ENCODE assay signal across 21 cellular contexts in the genomic region with DNA sequence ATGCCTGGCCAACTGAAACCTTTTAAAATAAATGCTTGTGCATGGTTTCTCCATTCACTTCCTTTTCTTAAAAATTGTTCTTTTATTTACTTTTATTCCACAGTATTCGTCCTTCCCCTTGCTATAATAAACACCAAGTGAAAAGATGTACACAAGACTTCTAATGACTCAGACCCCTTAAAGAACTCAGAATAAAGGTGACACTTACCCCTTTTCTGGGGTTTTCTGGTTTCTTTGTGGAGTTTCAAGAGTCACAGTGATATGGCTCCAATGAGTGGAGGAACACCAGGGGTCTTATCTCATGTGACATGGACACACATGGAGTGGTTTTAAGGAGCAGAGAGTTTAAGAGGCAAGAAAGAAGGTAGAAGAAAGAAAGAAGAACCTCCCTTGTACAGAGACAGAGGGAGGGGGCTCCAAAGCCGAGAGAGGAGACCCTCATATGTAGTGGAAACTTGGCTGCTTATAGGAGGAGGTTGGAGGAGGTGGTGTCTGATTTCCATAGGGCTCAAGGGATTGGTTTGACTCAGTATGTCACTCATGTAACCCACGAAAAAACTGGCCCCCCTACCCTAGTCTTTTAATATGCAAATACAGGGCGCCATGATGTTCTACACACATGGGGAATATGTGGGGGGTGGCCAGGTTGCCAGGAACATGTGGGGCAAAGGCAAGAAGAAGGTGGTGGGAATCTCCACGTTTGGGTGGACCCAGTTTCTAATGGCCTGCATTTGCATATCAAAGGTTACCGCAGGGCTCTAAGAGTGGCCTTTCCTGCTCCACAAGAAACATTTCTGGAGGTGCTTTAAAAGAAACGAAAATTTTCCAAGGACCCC. TPM values are rescaled to one million over a fixed set of nuclear protein-coding genes. Genes with fewer than 3 reads are reported as not detected.
DNase-seq lines count a peak whose midpoint lies in the region; ATAC-seq, FAIRE-seq and TF ChIP-seq lines count a peak whose summit lies in the region.
"Had no signal": no experiment of that assay in that cellular context is flagged by ENCODE, and none has a peak within 500 bp of the region (broad histone marks: within the 10 kb centered on the region; RNA-seq: fewer than 3 reads in every experiment).

No MANE protein-coding gene starts in this region.

- CTCF ChIA-PET in activated CD4-positive, alpha-beta T cell treated with anti-CD3 and anti-CD28 coated beads for 36 hours (lab: Charles Lee) = interaction anchor here (1.0 to 3.3 kb wide), 8 partner anchors 8 to 32 kb away, joined by 3 to 15 read pairs (median 5); no protein-coding TSS in a partner anchor
- CTCF ChIA-PET in K562 (lab: Yijun Ruan, JAX; ENCODE audit: low intra/inter-chr PET ratio) = no interaction called here

- in situ Hi-C loops in KBM-7 (cut with MboI; ENCODE audit: low pct_unique_long_range_greater_than_20kb, low sequenced_read_pairs) (no loop called here), K562 (cut with MboI) (no loop called here)

- H3K4me3 Mint-ChIP-seq in activated CD4-positive, alpha-beta T cell treated with anti-CD3 and anti-CD28 coated beads for 36 hours = no peak overlapping the region
- H3K4me3 Mint-ChIP-seq in stimulated activated naive CD8-positive, alpha-beta T cell treated with anti-CD3 and anti-CD28 coated beads, Interleukin-15, Interleukin-2, amounts not matched to agents 100 ng/mL and 50 ng/mL, for 24 hours = peak overlapping the region; percentile 14

- no peaks in the 10 kb centered on the region for H3K9me1 ChIP-seq in K562 (ENCODE audit: control insufficient read depth, insufficient read depth, low read length)

- 54% methylated on average over 7 of the region's 7 CpGs for WGBS in K562 (ENCODE audit: insufficient coverage, low coverage, missing lambda C conversion rate)

- H3K36me3 ChIP-seq in K562 (ENCODE audit: control insufficient read depth, insufficient read depth, low read length) = no peaks in the 10 kb centered on the region
- H3K36me3 ChIP-seq: HAP-1 had no signal

- H3K27me3 Mint-ChIP-seq in activated CD4-positive, alpha-beta T cell treated with anti-CD3 and anti-CD28 coated beads for 36 hours = no peaks in the 10 kb centered on the region
- no peaks in the 10 kb centered on the region for H3K27me3 Mint-ChIP-seq in stimulated activated naive CD8-positive, alpha-beta T cell treated with anti-CD3 and anti-CD28 coated beads, Interleukin-15, Interleukin-2, amounts not matched to agents 100 ng/mL and 50 ng/mL, for 24 hours

- no peak for TF ChIP-seq CTCF in K562 (IDR thresholded peaks at IDR 0.05 in 2 of 3, conservative IDR thresholded peaks at IDR 0.05 in 1 of 3; ENCODE audit: insufficient read depth in 2 of 3, low read depth in 1 of 3, low read length in 3 of 3)

- H4K20me1 ChIP-seq in K562 (replicated peaks; ENCODE audit: control insufficient read depth, insufficient read depth, low read length) = no peaks in the 10 kb centered on the region

- H3K9ac ChIP-seq in K562 (ENCODE audit: insufficient read depth in 1 of 2, low read depth in 2 of 2, low read length in 2 of 2) = no peak overlapping the region

- no peaks in the 10 kb centered on the region for H3K9me3 ChIP-seq in K562 (replicated peaks; ENCODE audit: control insufficient read depth, insufficient read depth, low read depth, low read length)
- H3K9me3 ChIP-seq: HAP-1 had no signal

- DNase-seq in activated CD4-positive, alpha-beta T cell treated with anti-CD3 and anti-CD28 coated beads for 36 hours = no peak
- no peak for DNase-seq in activated CD4-positive, alpha-beta T cell treated with anti-CD3 and anti-CD28 coated beads for 1 hour
- DNase-seq in KBM-7 = peak; percentile 80
- DNase-seq in K562 (ENCODE audit: extremely low read depth in 1 of 4, low spot score in 3 of 4) = no peak
- DNase-seq in NCI-H187 treated with DMSO at 0.1 percent for 48 hours (lab: John Stamatoyannopoulos, UW) = no peak
- DNase-seq in NCI-H187 (lab: John Stamatoyannopoulos, UW) = no peak
- DNase-seq: DMS79, NCI-H1436, NCI-H2081, PC-3, RPMI8226, SIG-M5 had no signal

- FAIRE-seq in K562 (lab: Jason Lieb, UNC) = no peak
- FAIRE-seq: HepG2 had no signal

- no peak for TF ChIP-seq EP300 in K562 (IDR thresholded peaks at IDR 0.05; ENCODE audit: low read length)

- peak overlapping the region; percentile 32; the same call in 1 of the 2 replicates for H2AFZ ChIP-seq in K562 (ENCODE audit: low read depth, low read length)

- no peak for TF ChIP-seq POLR2A in K562 (conservative IDR thresholded peaks at IDR 0.05)

- H3K4me3 ChIP-seq in K562 = no peak overlapping the region
- H3K4me3 ChIP-seq: HAP-1 had no signal

- H3K27me3 ChIP-seq in K562 (ENCODE audit: control insufficient read depth in 2 of 2, insufficient read depth in 2 of 2, low read length in 2 of 2) = no peaks in the 10 kb centered on the region

- H3K27ac Mint-ChIP-seq in activated CD4-positive, alpha-beta T cell treated with anti-CD3 and anti-CD28 coated beads for 36 hours = peak overlapping the region; percentile 43
- peak overlapping the region; percentile 66 for H3K27ac Mint-ChIP-seq in stimulated activated naive CD8-positive, alpha-beta T cell treated with anti-CD3 and anti-CD28 coated beads, Interleukin-15, Interleukin-2, amounts not matched to agents 100 ng/mL and 50 ng/mL, for 24 hours

- no peaks in the 10 kb centered on the region for H3K79me2 ChIP-seq in K562 (ENCODE audit: control insufficient read depth, insufficient read depth, low read length)

- no peaks in the 10 kb centered on the region for H3K4me1 ChIP-seq in K562 (replicated peaks in 1 of 2; ENCODE audit: control insufficient read depth in 2 of 2, insufficient read depth in 2 of 2, low read length in 2 of 2)

- peaks cover 3% of the 10 kb centered on the region for H3K36me3 Mint-ChIP-seq in activated CD4-positive, alpha-beta T cell treated with anti-CD3 and anti-CD28 coated beads for 36 hours (ENCODE audit: low read depth)
- H3K36me3 Mint-ChIP-seq in stimulated activated naive CD8-positive, alpha-beta T cell treated with anti-CD3 and anti-CD28 coated beads, Interleukin-15, Interleukin-2, amounts not matched to agents 100 ng/mL and 50 ng/mL, for 24 hours (ENCODE audit: low read depth) = no peaks in the 10 kb centered on the region

- POLR2A ChIA-PET in activated CD4-positive, alpha-beta T cell treated with anti-CD3 and anti-CD28 coated beads for 36 hours (lab: Charles Lee) = no interaction called here
- POLR2A ChIA-PET in K562 (lab: Yijun Ruan, JAX) = no interaction called here

- BruUV-seq in K562 (replicated peaks; lab: Mats Ljungman, UMichigan) = no TSS peak

- intact Hi-C loops in activated CD4-positive, alpha-beta T cell treated with anti-CD3 and anti-CD28 coated beads for 36 hours (cut with DNase I, micrococcal nuclease) = no loop called here
- intact Hi-C loops in K562 (cut with micrococcal nuclease) = no loop called here

- peaks cover 56% of the 10 kb centered on the region for H3K4me1 Mint-ChIP-seq in activated CD4-positive, alpha-beta T cell treated with anti-CD3 and anti-CD28 coated beads for 36 hours
- peaks cover 70% of the 10 kb centered on the region for H3K4me1 Mint-ChIP-seq in stimulated activated naive CD8-positive, alpha-beta T cell treated with anti-CD3 and anti-CD28 coated beads, Interleukin-15, Interleukin-2, amounts not matched to agents 100 ng/mL and 50 ng/mL, for 24 hours (ENCODE audit: low read depth)

- H3K9me3 Mint-ChIP-seq in activated CD4-positive, alpha-beta T cell treated with anti-CD3 and anti-CD28 coated beads for 36 hours (ENCODE audit: low read depth) = peaks cover 3% of the 10 kb centered on the region
- H3K9me3 Mint-ChIP-seq in stimulated activated naive CD8-positive, alpha-beta T cell treated with anti-CD3 and anti-CD28 coated beads, Interleukin-15, Interleukin-2, amounts not matched to agents 100 ng/mL and 50 ng/mL, for 24 hours = peaks cover 5% of the 10 kb centered on the region

- H3K27ac ChIP-seq in K562 (ENCODE audit: extremely low read depth, low read depth, low read length) = no peak overlapping the region
- H3K27ac ChIP-seq: 22Rv1 had no signal

- ATAC-seq in activated CD4-positive, alpha-beta T cell treated with anti-CD3 and anti-CD28 coated beads for 36 hours = no peak
- ATAC-seq in K562 = no peak
- no peak for ATAC-seq in HG03571 (IDR thresholded peaks at IDR 0.05; ENCODE audit: unreplicated experiment)
- ATAC-seq: HepG2, PC-3, SK-N-SH treated with all-trans-retinoic acid at 6 μM for 48 hours had no signal

- TF ChIP-seq RAD21 in K562 (CRISPR knock-in tag; conservative IDR thresholded peaks at IDR 0.05 in 1 of 2, IDR thresholded peaks at IDR 0.05 in 1 of 2) = no peak

- H3K4me2 ChIP-seq in K562 (ENCODE audit: insufficient read depth, low read length) = no peak overlapping the region

RNA-seq across cellular contexts. Expression of gene CD69, which starts 22.1 kb away (rescaled TPM):
- total RNA-seq in activated CD4-positive, alpha-beta T cell treated with anti-CD3 and anti-CD28 coated beads for 36 hours = 100 to 1,000 TPM in 1 of 2 experiments, 10 to 100 TPM in 1; 97.9 to 127 TPM
- total RNA-seq in K562 (2011; cell fraction: chromatin; rRNA removed; ENCODE audit: low replicate concordance) = 70.8 and 196 TPM in 2 replicates
- total RNA-seq in K562 (2011; cell fraction: nucleolus; rRNA removed) = 41.4 and 48.8 TPM in 2 replicates
- 83.1 and 113 TPM in 2 replicates for total RNA-seq in K562 (2011; cell fraction: nucleoplasm; rRNA removed)
- total RNA-seq in K562 (2014; rRNA removed) (28.0 and 30.1 TPM in 2 replicates), K562 (2014; rRNA removed; fragmentation: Illumina TruSeq; extraction: Trizol) (68.9 and 77.6 TPM in 2 replicates), K562 (2015; rRNA removed; fragmentation: Illumina TruSeq; extraction: Trizol) (8.8 and 11.7 TPM in 2 replicates), K562 (2021) (38.3 and 45.9 TPM in 2 replicates)
- polyA plus RNA-seq in K562 (2011; rRNA removed) (57.1 and 76.4 TPM in 2 replicates), K562 (2014; fragmentation: Illumina TruSeq; extraction: Trizol) (38.7 and 54.4 TPM in 2 replicates), K562 (2014; fragmentation: Nextera tagmentation; extraction: Ambion mirVana) (100 to 1,000 TPM; 160 to 243 TPM), K562 (2014; rRNA removed) (52.2 and 66.0 TPM in 2 replicates)
- polyA plus RNA-seq in K562 (2011; cell fraction: cytosol; rRNA removed) = 10.3 and 25.7 TPM in 2 replicates
- polyA plus RNA-seq in K562 (2011; cell fraction: nucleus; rRNA removed) = 47.5 and 89.0 TPM in 2 replicates
- 43.7 and 113 TPM in 2 replicates for polyA plus RNA-seq in K562 (2012)
- 92.1 and 154 TPM in 2 replicates for polyA minus RNA-seq in K562 (2011; rRNA and poly(A)+ RNA removed)
- polyA minus RNA-seq in K562 (2011; cell fraction: cytosol; rRNA and poly(A)+ RNA removed) = 13.4 and 19.7 TPM in 2 replicates
- polyA minus RNA-seq in K562 (2011; cell fraction: nucleus; rRNA and poly(A)+ RNA removed) = 86.0 and 194 TPM in 2 replicates
- total RNA-seq: HepG2, NCI-H460, PC-3 had no signal
- polyA plus RNA-seq: AG04450, HepG2 had no signal

RNA-seq across cellular contexts. Expression of gene KLRF1, which starts 44.5 kb away (rescaled TPM):
- not detected for total RNA-seq in activated CD4-positive, alpha-beta T cell treated with anti-CD3 and anti-CD28 coated beads for 36 hours
- total RNA-seq in K562 (2011; cell fraction: chromatin; rRNA removed; ENCODE audit: low replicate concordance) = 0.42 and 1.4 TPM in 2 replicates
- 0.53 TPM in 1 of 2 replicates, not detected in the other for total RNA-seq in K562 (2011; cell fraction: nucleolus; rRNA removed)
- total RNA-seq in K562 (2011; cell fraction: nucleoplasm; rRNA removed) = 2.4 TPM in 1 of 2 replicates, not detected in the other
- total RNA-seq in K562 (2014; rRNA removed) (0.24 and 0.77 TPM in 2 replicates), K562 (2014; rRNA removed; fragmentation: Illumina TruSeq; extraction: Trizol) (0.99 and 1.1 TPM in 2 replicates), K562 (2015; rRNA removed; fragmentation: Illumina TruSeq; extraction: Trizol) (0.90 and 1.1 TPM in 2 replicates), K562 (2021) (0.72 and 1.3 TPM in 2 replicates)
- polyA plus RNA-seq in K562 (2011; rRNA removed) (1.1 and 1.3 TPM in 2 replicates), K562 (2014; fragmentation: Illumina TruSeq; extraction: Trizol) (1.00 and 1.3 TPM in 2 replicates), K562 (2014; fragmentation: Nextera tagmentation; extraction: Ambion mirVana) (under 1 TPM; 0.48 to 0.53 TPM), K562 (2014; rRNA removed) (1.8 and 2.1 TPM in 2 replicates)
- 0.71 TPM in 1 of 2 replicates, not detected in the other for polyA plus RNA-seq in K562 (2011; cell fraction: cytosol; rRNA removed)
- polyA plus RNA-seq in K562 (2011; cell fraction: nucleus; rRNA removed) = 0.55 and 2.5 TPM in 2 replicates
- 1.0 and 1.1 TPM in 2 replicates for polyA plus RNA-seq in K562 (2012)
- 0.21 and 0.36 TPM in 2 replicates for polyA minus RNA-seq in K562 (2011; rRNA and poly(A)+ RNA removed)
- not detected in 2 replicates for polyA minus RNA-seq in K562 (2011; cell fraction: cytosol; rRNA and poly(A)+ RNA removed)
- polyA minus RNA-seq in K562 (2011; cell fraction: nucleus; rRNA and poly(A)+ RNA removed) = 0.78 TPM in 1 of 2 replicates, not detected in the other
- total RNA-seq: HepG2, PC-3 had no signal
- polyA plus RNA-seq: AG04450, HepG2 had no signal

RNA-seq across cellular contexts. Expression of gene CLECL1, which starts 49.9 kb away (rescaled TPM):
- total RNA-seq in activated CD4-positive, alpha-beta T cell treated with anti-CD3 and anti-CD28 coated beads for 36 hours = 1 to 10 TPM; 3.1 to 3.8 TPM
- not detected in 2 replicates for total RNA-seq in K562 (2011; cell fraction: chromatin; rRNA removed; ENCODE audit: low replicate concordance)
- total RNA-seq in K562 (2011; cell fraction: nucleolus; rRNA removed) = not detected in 2 replicates
- not detected in 2 replicates for total RNA-seq in K562 (2011; cell fraction: nucleoplasm; rRNA removed)
- total RNA-seq in K562 (2014; rRNA removed) (not detected in 2 replicates), K562 (2014; rRNA removed; fragmentation: Illumina TruSeq; extraction: Trizol) (not detected in 2 replicates), K562 (2015; rRNA removed; fragmentation: Illumina TruSeq; extraction: Trizol) (0.25 TPM in 1 of 2 replicates, not detected in the other), K562 (2021) (not detected in 2 replicates)
- polyA plus RNA-seq in K562 (2011; rRNA removed) (not detected in 2 replicates), K562 (2014; fragmentation: Illumina TruSeq; extraction: Trizol) (not detected in 2 replicates), K562 (2014; fragmentation: Nextera tagmentation; extraction: Ambion mirVana) (under 1 TPM in 1 of 2 experiments, not detected in 1; 0.13 TPM), K562 (2014; rRNA removed) (not detected in 2 replicates)
- polyA plus RNA-seq in K562 (2011; cell fraction: cytosol; rRNA removed) = not detected in 2 replicates
- polyA plus RNA-seq in K562 (2011; cell fraction: nucleus; rRNA removed) = not detected in 2 replicates
- polyA plus RNA-seq in K562 (2012) = 0.13 TPM in 1 of 2 replicates, not detected in the other
- not detected in 2 replicates for polyA minus RNA-seq in K562 (2011; rRNA and poly(A)+ RNA removed)
- not detected in 2 replicates for polyA minus RNA-seq in K562 (2011; cell fraction: cytosol; rRNA and poly(A)+ RNA removed)
- not detected in 2 replicates for polyA minus RNA-seq in K562 (2011; cell fraction: nucleus; rRNA and poly(A)+ RNA removed)
- total RNA-seq: HepG2, M059J, NCI-H460, PC-3 had no signal
- polyA plus RNA-seq: AG04450, HepG2 had no signal
